11 cellular contexts compared by ENCODE assay signal in the genomic region with DNA sequence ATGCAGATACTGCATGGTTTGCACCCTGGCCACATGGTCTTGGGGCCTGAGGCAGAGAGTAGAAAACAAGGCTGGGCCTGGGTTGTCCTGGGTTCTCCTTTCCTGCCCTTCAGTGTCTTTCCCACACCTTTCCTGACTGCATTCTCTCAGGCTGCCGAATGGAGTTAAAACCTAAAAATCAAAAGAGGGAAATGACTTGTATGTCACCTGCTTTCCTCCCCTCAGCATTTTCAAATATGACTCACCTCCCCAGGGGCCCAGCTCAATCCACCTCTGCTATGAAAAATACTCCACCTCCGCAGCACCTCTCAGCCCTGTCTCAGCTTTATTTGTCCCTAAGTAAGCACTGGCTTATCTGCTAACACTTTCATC.
DNase-seq lines count a peak whose midpoint lies in the region; ATAC-seq and TF ChIP-seq lines count a peak whose summit lies in the region.
"Had no signal": no experiment of that assay in that cellular context is flagged by ENCODE, and none has a peak within 500 bp of the region (broad histone marks: within the 10 kb centered on the region; RNA-seq: fewer than 3 reads in every experiment).

No MANE protein-coding gene starts in this region.

- no peak for TF ChIP-seq CTCF in GM23338 (conservative IDR thresholded peaks at IDR 0.05; ENCODE audit: low read depth in 2 of 2)

- H3K4me3 Mint-ChIP-seq in GM23338 (no peak overlapping the region; the same call in 2 of the 3 replicates), memory B cell (peak overlapping the region; percentile 45)

- peaks cover 15% of the 10 kb centered on the region for H3K4me1 ChIP-seq in GM23338 (ENCODE audit: insufficient read depth)
- H3K4me1 ChIP-seq: psoas muscle had no signal

- no peak overlapping the region for H3K27ac ChIP-seq in GM23338 (ENCODE audit: low read depth)
- H3K27ac ChIP-seq: psoas muscle had no signal

- H3K27ac Mint-ChIP-seq in GM23338 (no peak overlapping the region), memory B cell (peak overlapping the region; percentile 88)

- H3K4me1 Mint-ChIP-seq in GM23338 (peaks cover 38% of the 10 kb centered on the region), memory B cell (peaks cover 21% of the 10 kb centered on the region)

- H2AFZ ChIP-seq in GM23338, result peak overlapping the region; percentile 96; the same call in 1 of the 2 replicates

- no peaks in the 10 kb centered on the region for H3K36me3 ChIP-seq in GM23338 (ENCODE audit: insufficient read depth)

- 0 out of 2 replicates have a peak overlapping the region, but pooled peaks have one; percentile 48 for H3K4me2 ChIP-seq in GM23338

- H3K27me3 Mint-ChIP-seq in GM23338 (ENCODE audit: insufficient read depth, low read depth, poor library complexity), result peaks cover 7% of the 10 kb centered on the region
- H3K27me3 Mint-ChIP-seq in memory B cell, result peaks cover 3% of the 10 kb centered on the region

- no peak overlapping the region for H3K4me3 ChIP-seq in GM23338
- H3K4me3 ChIP-seq: psoas muscle had no signal

- H4K20me1 ChIP-seq in GM23338 (replicated peaks; ENCODE audit: insufficient read depth), result no peaks in the 10 kb centered on the region

- H3K36me3 Mint-ChIP-seq in GM23338 (ENCODE audit: low read depth), result no peaks in the 10 kb centered on the region; the same call in 2 of the 3 replicates
- H3K36me3 Mint-ChIP-seq in memory B cell, result no peaks in the 10 kb centered on the region

- DNase-seq in GM23338 (ENCODE audit: low spot score) (no peak), memory B cell (ENCODE audit: low spot score in 2 of 2) (peak in 1 of 2 donors; percentile 18), AG08396 (ENCODE audit: low spot score) (no peak), NCI-H510A (lab: John Stamatoyannopoulos, UW) (no peak), NCI-H748 treated with DMSO at 0.1 percent for 48 hours (lab: John Stamatoyannopoulos, UW) (no peak)
- DNase-seq: activated naive CD4-positive, alpha-beta T cell; KBM-7; psoas muscle had no signal

- H3F3A ChIP-seq in GM23338 (replicated peaks; ENCODE audit: low read depth), result no peaks in the 10 kb centered on the region

- no peaks in the 10 kb centered on the region for H3K9me3 Mint-ChIP-seq in GM23338
- H3K9me3 Mint-ChIP-seq in memory B cell, result no peaks in the 10 kb centered on the region

- no peaks in the 10 kb centered on the region for H3K79me2 ChIP-seq in GM23338 (replicated peaks; ENCODE audit: insufficient read depth)

- H3K9me2 ChIP-seq in GM23338 (ENCODE audit: insufficient read depth), result 0 out of 2 replicates have a peak, but pooled peaks cover 2% of the 10 kb centered on the region

- ATAC-seq in GM19035 (IDR thresholded peaks at IDR 0.05; ENCODE audit: unreplicated experiment), result peak; percentile 86
- ATAC-seq in GM23338, result no peak
- peak; percentile 88 for ATAC-seq in HG03520 (IDR thresholded peaks at IDR 0.05; ENCODE audit: unreplicated experiment)
- ATAC-seq in memory B cell (ENCODE audit: low read depth), result peak; percentile 84
- ATAC-seq: psoas muscle, SK-N-SH treated with all-trans-retinoic acid at 6 μM for 48 hours had no signal

- H3K27me3 ChIP-seq in GM23338 (ENCODE audit: insufficient read depth), result no peaks in the 10 kb centered on the region

TF ChIP-seq in GM23338, 12 proteins besides CTCF, POLR2A, EP300 and RAD21:
- TF ChIP-seq, protein P1, sequence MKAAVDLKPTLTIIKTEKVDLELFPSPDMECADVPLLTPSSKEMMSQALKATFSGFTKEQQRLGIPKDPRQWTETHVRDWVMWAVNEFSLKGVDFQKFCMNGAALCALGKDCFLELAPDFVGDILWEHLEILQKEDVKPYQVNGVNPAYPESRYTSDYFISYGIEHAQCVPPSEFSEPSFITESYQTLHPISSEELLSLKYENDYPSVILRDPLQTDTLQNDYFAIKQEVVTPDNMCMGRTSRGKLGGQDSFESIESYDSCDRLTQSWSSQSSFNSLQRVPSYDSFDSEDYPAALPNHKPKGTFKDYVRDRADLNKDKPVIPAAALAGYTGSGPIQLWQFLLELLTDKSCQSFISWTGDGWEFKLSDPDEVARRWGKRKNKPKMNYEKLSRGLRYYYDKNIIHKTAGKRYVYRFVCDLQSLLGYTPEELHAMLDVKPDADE (IDR thresholded peaks at IDR 0.05), result no peak
- TF ChIP-seq POLR2AphosphoS5 (IDR thresholded peaks at IDR 0.05; ENCODE audit: low read depth) (no peak), EZH2phosphoT487 (IDR thresholded peaks at IDR 0.05; ENCODE audit: unreplicated experiment) (no peak), NANOG (IDR thresholded peaks at IDR 0.05; ENCODE audit: borderline replicate concordance) (no peak), ZNF331 (CRISPR knock-in tag; IDR thresholded peaks at IDR 0.05; ENCODE audit: low read depth) (no peak), STAT1 (IDR thresholded peaks at IDR 0.05; ENCODE audit: unreplicated experiment) (no peak), ZNF114 (CRISPR knock-in tag; IDR thresholded peaks at IDR 0.05) (no peak), ZNF462 (CRISPR knock-in tag; IDR thresholded peaks at IDR 0.05) (no peak)
